ENCODE assay signal across 29 cellular contexts in the genomic region with DNA sequence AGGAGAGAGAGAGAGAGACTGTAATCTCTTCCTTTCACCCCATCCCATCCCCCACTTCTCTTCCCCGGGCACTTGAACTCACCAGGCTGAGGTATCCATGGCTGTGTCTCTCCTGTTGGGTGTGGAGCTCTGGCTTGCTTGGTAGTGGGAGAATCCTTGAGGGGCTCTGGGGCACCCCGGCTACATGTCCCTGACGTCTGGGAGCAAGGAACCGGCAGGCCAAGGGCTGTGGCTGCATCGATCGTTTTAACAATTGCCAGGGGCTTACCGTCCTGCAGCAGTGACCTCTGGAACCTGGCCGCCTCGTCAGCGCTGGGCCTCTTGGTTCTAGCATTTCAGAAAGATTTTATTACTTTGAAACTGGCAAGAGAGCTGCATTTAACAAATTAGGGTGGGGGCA. TPM values are rescaled to one million over a fixed set of nuclear protein-coding genes. Genes with fewer than 3 reads are reported as not detected.
"Had no signal": no experiment of that assay in that cellular context is flagged by ENCODE, and none has a peak within 500 bp of the region (broad histone marks: within the 10 kb centered on the region; RNA-seq: fewer than 3 reads in every experiment).

No MANE protein-coding gene starts in this region.

- H3K36me3 Mint-ChIP-seq: activated naive CD4-positive, alpha-beta T cell treated with anti-CD3 and anti-CD28 coated beads, Interleukin-2, amount 50 U/mL, for 72 hours; immature natural killer cell; natural killer cell had no signal

- H3K4me1 Mint-ChIP-seq: activated CD4-positive, alpha-beta T cell treated with anti-CD3 and anti-CD28 coated beads for 36 hours; activated T-helper 17 cell treated with anti-CD3 and anti-CD28 coated beads, Interleukin-2, amount 50 U/mL, for 72 hours had no signal

- ATAC-seq: activated CD4-positive, alpha-beta T cell treated with anti-CD3 and anti-CD28 coated beads for 36 hours; activated naive CD4-positive, alpha-beta T cell treated with anti-CD3 and anti-CD28 coated beads, Interleukin-2, amount 50 U/mL, for 72 hours; activated T-helper 17 cell treated with anti-CD3 and anti-CD28 coated beads, Interleukin-2, amount 50 U/mL, for 72 hours; esophagus mucosa; left lung; natural killer cell had no signal

- H3K4me3 Mint-ChIP-seq: activated B cell treated with CpG ODN at 0.5 μM for 24 hours; activated CD4-positive, alpha-beta T cell treated with anti-CD3 and anti-CD28 coated beads for 36 hours; activated T-cell treated with anti-CD3 and anti-CD28 coated beads, Interleukin-2, amount 50 U/mL, for 24 hours had no signal

- H3K9me3 ChIP-seq: ascending aorta, left lung, spleen, testis, vagina had no signal

- H3K27me3 ChIP-seq: ascending aorta, brain microvascular endothelial cell, testis, vagina had no signal

- H3K36me3 ChIP-seq: ascending aorta, brain microvascular endothelial cell, left lung, spleen, vagina had no signal

- H3K4me3 ChIP-seq: left lung, spleen, testis, vagina had no signal

- H3K4me1 ChIP-seq: left lung, testis had no signal

- H3K27ac ChIP-seq: brain microvascular endothelial cell, spleen had no signal

- DNase-seq: activated B cell treated with CpG ODN at 0.5 μM for 24 hours; activated CD4-positive, alpha-beta T cell treated with anti-CD3 and anti-CD28 coated beads for 36 hours; activated CD4-positive, alpha-beta T cell treated with anti-CD3 and anti-CD28 coated beads, Interleukin-2, amount 50 U/mL, for 4 hours; activated CD8-positive, alpha-beta memory T cell treated with anti-CD3 and anti-CD28 coated beads for 24 hours; activated CD8-positive, alpha-beta memory T cell treated with anti-CD3 and anti-CD28 coated beads, Interleukin-2, amount 50 U/mL, for 4 hours; activated T-cell treated with anti-CD3 and anti-CD28 coated beads, Interleukin-2, amount 50 U/mL, for 24 hours; brain microvascular endothelial cell; central memory CD4-positive, alpha-beta T cell; dermis blood vessel endothelial cell; effector memory CD4-positive, alpha-beta T cell; foreskin melanocyte; immature natural killer cell; left lung; midbrain; natural killer cell; retina; spleen; stimulated activated CD4-positive, alpha-beta T cell treated with anti-CD3 and anti-CD28 coated beads, Interleukin-4, amount 100 ng/mL, for 1 hour; stimulated activated naive CD4-positive, alpha-beta T cell; T1000; testis; trophoblast cell had no signal

- H3K9me3 Mint-ChIP-seq: activated B cell treated with CpG ODN at 0.5 μM for 24 hours; activated naive CD4-positive, alpha-beta T cell treated with anti-CD3 and anti-CD28 coated beads, Interleukin-2, amount 50 U/mL, for 72 hours; activated T-cell treated with anti-CD3 and anti-CD28 coated beads, Interleukin-2, amount 50 U/mL, for 24 hours; activated T-helper 17 cell treated with anti-CD3 and anti-CD28 coated beads, Interleukin-2, amount 50 U/mL, for 72 hours; natural killer cell had no signal

- H3K27ac Mint-ChIP-seq: activated B cell treated with CpG ODN at 0.5 μM for 24 hours; activated CD4-positive, alpha-beta T cell treated with anti-CD3 and anti-CD28 coated beads for 36 hours; activated naive CD4-positive, alpha-beta T cell treated with anti-CD3 and anti-CD28 coated beads, Interleukin-2, amount 50 U/mL, for 72 hours; activated T-cell treated with anti-CD3 and anti-CD28 coated beads, Interleukin-2, amount 50 U/mL, for 24 hours; activated T-helper 17 cell treated with anti-CD3 and anti-CD28 coated beads, Interleukin-2, amount 50 U/mL, for 72 hours; immature natural killer cell; natural killer cell had no signal

RNA-seq across cellular contexts. Expression of a gene that starts 30.0 kb away (rescaled TPM):
- total RNA-seq: activated B cell treated with CpG ODN at 0.5 μM for 24 hours; activated CD4-positive, alpha-beta T cell treated with anti-CD3 and anti-CD28 coated beads for 36 hours; dermis blood vessel endothelial cell; kidney epithelial cell; lung microvascular endothelial cell had no signal
- polyA plus RNA-seq: immature natural killer cell had no signal
